In the genomic region with DNA sequence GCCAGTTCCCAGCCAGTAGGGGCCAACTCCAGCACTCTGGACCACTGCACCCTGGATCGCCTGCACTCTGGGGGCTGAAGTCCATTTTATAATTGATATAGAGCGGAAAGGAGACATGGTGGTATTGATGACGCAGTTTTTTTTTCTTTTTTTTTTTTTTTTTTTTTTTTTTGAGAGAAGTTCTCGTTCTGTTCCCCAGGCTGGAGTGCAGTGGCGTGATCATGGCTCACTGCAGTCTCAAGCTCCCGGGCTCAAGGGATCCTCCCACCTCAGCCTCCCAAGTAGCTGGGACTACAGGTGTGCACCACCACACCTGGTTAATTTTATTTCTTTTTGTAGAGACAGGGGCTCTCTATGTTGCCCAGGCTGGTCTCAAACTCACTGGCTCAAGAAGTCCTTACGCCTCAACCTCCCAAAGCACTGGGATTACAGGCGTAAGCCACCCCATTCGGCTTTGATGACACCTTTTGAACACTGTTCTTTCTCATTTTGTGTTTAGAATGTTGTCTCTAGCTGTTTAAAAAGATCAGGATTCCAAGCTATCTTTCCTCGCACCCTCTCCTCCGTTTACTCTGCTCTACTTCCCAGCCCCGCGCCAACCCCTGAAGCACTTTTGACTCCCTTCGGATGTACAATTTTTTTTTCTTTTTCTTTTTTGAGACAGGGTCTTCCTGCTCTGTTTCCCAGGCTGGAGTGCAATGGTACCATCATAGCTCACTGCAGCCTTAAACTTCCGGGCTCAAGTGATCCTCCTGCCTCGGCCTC, we compare ENCODE assay signal across 8 cellular contexts. TPM values are rescaled to one million over a fixed set of nuclear protein-coding genes. Genes with fewer than 3 reads are reported as not detected.
A peak's percentile ranks its signal among the peaks of the same experiment; 100 is the strongest.
DNase-seq lines count a peak whose midpoint lies in the region; ATAC-seq, FAIRE-seq and TF ChIP-seq lines count a peak whose summit lies in the region.

No MANE protein-coding gene starts in this region.

- peak overlapping the region; percentile 89 for H3K27ac ChIP-seq in GM12878 (ENCODE audit: control insufficient read depth, insufficient read depth)

- 60% methylated on average over 15 of the region's 16 CpGs for WGBS in GM12878 (ENCODE audit: insufficient coverage, insufficient replicate concordance, low lambda C conversion rate, missing lambda C conversion rate)

- TF ChIP-seq EP300 in GM12878 (IDR thresholded peaks at IDR 0.05; ENCODE audit: borderline replicate concordance in 1 of 2, control insufficient read depth in 1 of 2, low read depth in 2 of 2, low read length in 2 of 2) = no peak

- no peak for DNase-seq in stimulated activated naive CD8-positive, alpha-beta T cell treated with anti-CD3 and anti-CD28 coated beads, Interleukin-15, Interleukin-2, amounts not matched to agents 100 U/mL and 50 U/mL, for 24 hours
- no peak for DNase-seq in GM12878 (ENCODE audit: low read depth, low spot score)
- no peak for DNase-seq in NCI-H187 (lab: John Stamatoyannopoulos, UW)
- DNase-seq in GM13976 (ENCODE audit: low spot score) = no peak

- no peak for FAIRE-seq in GM12878 (lab: Jason Lieb, UNC)

- H3K4me2 ChIP-seq in GM12878 (ENCODE audit: control insufficient read depth, insufficient read depth) = peak overlapping the region; percentile 87

- H3K9ac ChIP-seq in GM12878 (ENCODE audit: control insufficient read depth, insufficient read depth, low read length) = peak overlapping the region; percentile 69
- peak overlapping the region; percentile 51 for H3K9ac ChIP-seq in mucosa of stomach (ENCODE audit: low read length)

- H3K36me3 ChIP-seq in GM12878 (ENCODE audit: control insufficient read depth in 2 of 2, insufficient read depth in 2 of 2, low read length in 1 of 2) = no peaks in the 10 kb centered on the region
- no peaks in the 10 kb centered on the region for H3K36me3 ChIP-seq in mucosa of stomach (ENCODE audit: control insufficient read depth, insufficient read depth, low read length)

- peaks cover 12% of the 10 kb centered on the region for H3K36me3 Mint-ChIP-seq in stimulated activated naive CD8-positive, alpha-beta T cell treated with anti-CD3 and anti-CD28 coated beads, Interleukin-15, Interleukin-2, amounts not matched to agents 100 ng/mL and 50 ng/mL, for 24 hours (ENCODE audit: low read depth)

- H3K4me1 Mint-ChIP-seq in stimulated activated naive CD8-positive, alpha-beta T cell treated with anti-CD3 and anti-CD28 coated beads, Interleukin-15, Interleukin-2, amounts not matched to agents 100 ng/mL and 50 ng/mL, for 24 hours (ENCODE audit: low read depth) = peaks cover 63% of the 10 kb centered on the region

- H3K27me3 ChIP-seq in GM12878 (replicated peaks in 1 of 2; ENCODE audit: control insufficient read depth in 2 of 2, insufficient read depth in 2 of 2, low read length in 1 of 2) (no peaks in the 10 kb centered on the region), mucosa of stomach (ENCODE audit: control insufficient read depth, insufficient read depth, low read length) (no peaks in the 10 kb centered on the region)

- no peak overlapping the region for H2AFZ ChIP-seq in GM12878 (ENCODE audit: control insufficient read depth, low read depth, low read length)

- intact Hi-C loops in GM12878 (cut with micrococcal nuclease; ENCODE audit: unreplicated experiment) = loop anchor here (5.0 to 10.0 kb wide), 4 partner anchors 80 to 862 kb away; no protein-coding TSS in a partner anchor

- POLR2A ChIA-PET in GM12878 (lab: Charles Lee) = interaction anchor here (0.6 to 1.6 kb wide), 9 partner anchors 9 to 744 kb away, joined by 3 to 7 read pairs (median 4); a partner anchor contains a TSS

- no TSS peak for BruUV-seq in GM12878 (replicated peaks; lab: Mats Ljungman, UMichigan)

- peak overlapping the region; percentile 98 for H3K27ac Mint-ChIP-seq in stimulated activated naive CD8-positive, alpha-beta T cell treated with anti-CD3 and anti-CD28 coated beads, Interleukin-15, Interleukin-2, amounts not matched to agents 100 ng/mL and 50 ng/mL, for 24 hours

- H3K9me3 ChIP-seq in GM12878 (replicated peaks; ENCODE audit: control insufficient read depth, insufficient read depth, low read length) (no peaks in the 10 kb centered on the region), mucosa of stomach (ENCODE audit: control insufficient read depth, low read length) (no peaks in the 10 kb centered on the region)

- SMC1A ChIA-PET in GM12878 (lab: Charles Lee; ENCODE audit: uncharacterized antibody, unreplicated experiment) = interaction anchor here (0.7 to 4.1 kb wide), 9 partner anchors 8 to 635 kb away, joined by 3 to 32 read pairs (median 4); a partner anchor contains a TSS

- TF ChIP-seq RAD21 in GM12878 (IDR thresholded peaks at IDR 0.05; ENCODE audit: insufficient read depth, low read depth, low read length) = no peak

- no peaks in the 10 kb centered on the region for H3K27me3 Mint-ChIP-seq in stimulated activated naive CD8-positive, alpha-beta T cell treated with anti-CD3 and anti-CD28 coated beads, Interleukin-15, Interleukin-2, amounts not matched to agents 100 ng/mL and 50 ng/mL, for 24 hours

- H3K9me3 Mint-ChIP-seq in stimulated activated naive CD8-positive, alpha-beta T cell treated with anti-CD3 and anti-CD28 coated beads, Interleukin-15, Interleukin-2, amounts not matched to agents 100 ng/mL and 50 ng/mL, for 24 hours = no peaks in the 10 kb centered on the region

- RAD21 ChIA-PET in GM12878 (lab: Charles Lee; ENCODE audit: unreplicated experiment) = interaction anchor here (0.6 to 5.3 kb wide), 5 partner anchors 9 to 832 kb away, joined by 3 to 34 read pairs (median 3); a partner anchor contains a TSS

- H3K79me2 ChIP-seq in GM12878 (ENCODE audit: control insufficient read depth, insufficient read depth, low read length) = peaks cover 40% of the 10 kb centered on the region

- CTCF ChIA-PET in GM12878 (lab: Yijun Ruan, JAX) = interaction anchor here (0.9 to 9.1 kb wide), 3 partner anchors 10 to 80 kb away, joined by 3 to 63 read pairs (median 3); no protein-coding TSS in a partner anchor

- in situ Hi-C loops in GM12878 (cut with MboI) = no loop called here
- in situ Hi-C loops in GM13976 (cut with MboI; ENCODE audit: low sequenced_read_pairs, unreplicated experiment) = no loop called here

- H3K4me1 ChIP-seq in GM12878 (ENCODE audit: control insufficient read depth, insufficient read depth, low read length) = peaks cover 33% of the 10 kb centered on the region
- peaks cover 79% of the 10 kb centered on the region for H3K4me1 ChIP-seq in mucosa of stomach (ENCODE audit: control insufficient read depth, insufficient read depth, low read length)

- no peak for ATAC-seq in stimulated activated naive CD8-positive, alpha-beta T cell treated with anti-CD3 and anti-CD28 coated beads, Interleukin-15, Interleukin-2, amounts not matched to agents 100 U/mL and 50 U/mL, for 24 hours
- ATAC-seq in GM12878 = peak; percentile 0; the same call in 1 of the 3 replicates
- ATAC-seq in HG02763 (IDR thresholded peaks at IDR 0.05; ENCODE audit: unreplicated experiment) = no peak
- ATAC-seq in GM21423 (IDR thresholded peaks at IDR 0.05; ENCODE audit: unreplicated experiment) = no peak

- H3K4me3 Mint-ChIP-seq in stimulated activated naive CD8-positive, alpha-beta T cell treated with anti-CD3 and anti-CD28 coated beads, Interleukin-15, Interleukin-2, amounts not matched to agents 100 ng/mL and 50 ng/mL, for 24 hours = peak overlapping the region; percentile 89

- peak overlapping the region; percentile 84 for H3K4me3 ChIP-seq in GM12878
- H3K4me3 ChIP-seq in mucosa of stomach (ENCODE audit: low read length) = no peak overlapping the region

- TF ChIP-seq CTCF in GM12878 (IDR thresholded peaks at IDR 0.05 in 2 of 3, conservative IDR thresholded peaks at IDR 0.05 in 1 of 3; ENCODE audit: control insufficient read depth in 2 of 3, extremely low read depth in 1 of 3, insufficient read depth in 1 of 3, low read depth in 3 of 3, low read length in 3 of 3) = no peak
- no peak for TF ChIP-seq CTCF in GM13976 (IDR thresholded peaks at IDR 0.05; ENCODE audit: borderline replicate concordance, control extremely low read depth, extremely low read depth, insufficient read depth, missing control alignments)

- H4K20me1 ChIP-seq in GM12878 (ENCODE audit: control insufficient read depth, insufficient read depth) = no peaks in the 10 kb centered on the region

- TF ChIP-seq POLR2A in GM12878 (IDR thresholded peaks at IDR 0.05; ENCODE audit: low read depth, low read length) = no peak

RNA-seq across cellular contexts. Expression of a gene that starts 1.0 kb away (rescaled TPM):
- total RNA-seq in GM12878 (2013; cell fraction: nucleolus; rRNA removed) = 393 and 402 TPM in 2 replicates
- total RNA-seq in GM12878 (2014; rRNA removed) (43.3 and 51.0 TPM in 2 replicates), GM12878 (2014; rRNA removed; fragmentation: Illumina TruSeq; extraction: Trizol) (53.8 and 54.1 TPM in 2 replicates), GM12878 (2021) (49.0 and 52.2 TPM in 2 replicates)
- polyA plus RNA-seq in GM12878 (2011; ENCODE audit: low read depth) = 32.5 TPM
- polyA plus RNA-seq in GM12878 (2011; rRNA removed) (167 and 182 TPM in 2 replicates), GM12878 (2014; fragmentation: Illumina TruSeq; extraction: Trizol) (85.0 and 133 TPM in 2 replicates), GM12878 (2014; fragmentation: Nextera tagmentation; extraction: Ambion mirVana) (10 to 100 TPM; 10.5 to 13.9 TPM), GM12878 (2014; rRNA removed) (42.4 and 49.7 TPM in 2 replicates), GM12878 (2016; fragmentation: Nextera tagmentation; extraction: Ambion mirVana) (10 to 100 TPM; 25.3 to 26.7 TPM)
- 135 and 137 TPM in 2 replicates for polyA plus RNA-seq in GM12878 (2011; cell fraction: cytosol; rRNA removed)
- 152 and 184 TPM in 2 replicates for polyA plus RNA-seq in GM12878 (2011; cell fraction: nucleus; rRNA removed)
- 46.6 and 49.9 TPM in 2 replicates for polyA plus RNA-seq in GM12878 (2012)
- polyA minus RNA-seq in GM12878 (2011; rRNA and poly(A)+ RNA removed) = 143 and 159 TPM in 2 replicates
- 45.2 and 49.5 TPM in 2 replicates for polyA minus RNA-seq in GM12878 (2011; cell fraction: cytosol; rRNA and poly(A)+ RNA removed)
- 100.0 and 124 TPM in 2 replicates for polyA minus RNA-seq in GM12878 (2011; cell fraction: nucleus; rRNA and poly(A)+ RNA removed)

RNA-seq across cellular contexts. Expression of a gene that starts 46.2 kb away (rescaled TPM):
- total RNA-seq in GM12878 (2013; cell fraction: nucleolus; rRNA removed) = not detected in 2 replicates
- total RNA-seq in GM12878 (2014; rRNA removed) (not detected in 2 replicates), GM12878 (2014; rRNA removed; fragmentation: Illumina TruSeq; extraction: Trizol) (not detected in 2 replicates), GM12878 (2021) (not detected in 2 replicates)
- not detected for polyA plus RNA-seq in GM12878 (2011; ENCODE audit: low read depth)
- polyA plus RNA-seq in GM12878 (2011; rRNA removed) (0.09 and 0.12 TPM in 2 replicates), GM12878 (2014; fragmentation: Illumina TruSeq; extraction: Trizol) (not detected in 2 replicates), GM12878 (2014; fragmentation: Nextera tagmentation; extraction: Ambion mirVana) (not detected), GM12878 (2014; rRNA removed) (not detected in 2 replicates), GM12878 (2016; fragmentation: Nextera tagmentation; extraction: Ambion mirVana) (not detected)
- 0.06 TPM in 1 of 2 replicates, not detected in the other for polyA plus RNA-seq in GM12878 (2011; cell fraction: cytosol; rRNA removed)
- polyA plus RNA-seq in GM12878 (2011; cell fraction: nucleus; rRNA removed) = 0.15 TPM in 1 of 2 replicates, not detected in the other
- polyA plus RNA-seq in GM12878 (2012) = not detected in 2 replicates
- not detected in 2 replicates for polyA minus RNA-seq in GM12878 (2011; rRNA and poly(A)+ RNA removed)
- not detected in 2 replicates for polyA minus RNA-seq in GM12878 (2011; cell fraction: cytosol; rRNA and poly(A)+ RNA removed)
- not detected in 2 replicates for polyA minus RNA-seq in GM12878 (2011; cell fraction: nucleus; rRNA and poly(A)+ RNA removed)
